31 cellular contexts compared by ENCODE assay signal in genomic region chr1:234412830-234413229, GRCh38.
"Had no signal": no experiment of that assay in that cellular context is flagged by ENCODE, and none has a peak within 500 bp of the region (broad histone marks: within the 10 kb centered on the region; RNA-seq: fewer than 3 reads in every experiment).

No MANE protein-coding gene starts in this region.

- DNase-seq: activated B cell treated with CpG ODN at 0.5 μM for 24 hours; activated CD4-positive, alpha-beta T cell treated with anti-CD3 and anti-CD28 coated beads, Interleukin-2, amount 50 U/mL, for 4 hours; activated CD8-positive, alpha-beta memory T cell treated with anti-CD3 and anti-CD28 coated beads, Interleukin-2, amount 50 U/mL, for 4 hours; activated gamma-delta T cell treated with Interleukin-2 at 50 U/mL for 16 hours; activated naive CD8-positive, alpha-beta T cell treated with anti-CD3 and anti-CD28 coated beads for 36 hours; activated T-cell treated with anti-CD3 and anti-CD28 coated beads, Interleukin-2, amount 50 U/mL, for 1 hour; amniotic stem cell; central memory CD4-positive, alpha-beta T cell; foreskin keratinocyte; heart left ventricle; hypothalamus; immature natural killer cell; kidney; left colon; mammary epithelial cell; naive B cell; nucleus accumbens; pancreas; retina; stimulated activated CD4-positive, alpha-beta T cell treated with anti-CD3 and anti-CD28 coated beads, Interleukin-12 subunit alpha, Interleukin-12 subunit beta, amount 100 ng/mL, for 4 hours; stimulated activated CD4-positive, alpha-beta T cell treated with anti-CD3 and anti-CD28 coated beads, Interleukin-4, amount 100 ng/mL, for 1 hour; substantia nigra; uterus had no signal

- ATAC-seq: activated T-helper 17 cell treated with anti-CD3 and anti-CD28 coated beads, Interleukin-2, amount 50 U/mL, for 72 hours; foreskin keratinocyte; heart left ventricle; left colon; pancreas; sciatic nerve had no signal

- H3K4me3 Mint-ChIP-seq: activated B cell treated with CpG ODN at 0.5 μM for 24 hours; activated naive CD8-positive, alpha-beta T cell treated with anti-CD3 and anti-CD28 coated beads for 36 hours; activated T-helper 17 cell treated with anti-CD3 and anti-CD28 coated beads, Interleukin-2, amount 50 U/mL, for 72 hours; immature natural killer cell; mesothelial cell of epicardium; naive B cell; stimulated activated naive CD8-positive, alpha-beta T cell treated with anti-CD3 and anti-CD28 coated beads, Interleukin-15, Interleukin-2, amounts not matched to agents 100 ng/mL and 50 ng/mL, for 24 hours; T-helper 1 cell treated with Interleukin-12 subunit alpha and Interleukin-12 subunit beta and Interleukin-4 antibody, amounts not matched to agents 30 μg/mL and 1 μg/mL, for 36 hours; type B pancreatic cell had no signal

- H3K27me3 Mint-ChIP-seq: activated B cell treated with CpG ODN at 0.5 μM for 24 hours; activated naive CD8-positive, alpha-beta T cell treated with anti-CD3 and anti-CD28 coated beads for 36 hours; activated T-helper 17 cell treated with anti-CD3 and anti-CD28 coated beads, Interleukin-2, amount 50 U/mL, for 72 hours; naive B cell; stimulated activated naive CD8-positive, alpha-beta T cell treated with anti-CD3 and anti-CD28 coated beads, Interleukin-15, Interleukin-2, amounts not matched to agents 100 ng/mL and 50 ng/mL, for 24 hours; type B pancreatic cell had no signal

- H3K4me1 ChIP-seq: foreskin keratinocyte, heart left ventricle, pancreas, prostate gland, uterus had no signal

- H3K9me3 ChIP-seq: heart left ventricle, pancreas, prostate gland, uterus had no signal

- H3K27ac ChIP-seq: foreskin keratinocyte, heart left ventricle, pancreas, prostate gland, skin epidermis, uterus had no signal

- H3K4me1 Mint-ChIP-seq: activated B cell treated with CpG ODN at 0.5 μM for 24 hours; activated naive CD8-positive, alpha-beta T cell treated with anti-CD3 and anti-CD28 coated beads for 36 hours; immature natural killer cell; naive B cell had no signal

- H3K9me3 Mint-ChIP-seq: activated B cell treated with CpG ODN at 0.5 μM for 24 hours; activated naive CD8-positive, alpha-beta T cell treated with anti-CD3 and anti-CD28 coated beads for 36 hours; activated T-helper 17 cell treated with anti-CD3 and anti-CD28 coated beads, Interleukin-2, amount 50 U/mL, for 72 hours; immature natural killer cell; mesothelial cell of epicardium; naive B cell; stimulated activated naive CD8-positive, alpha-beta T cell treated with anti-CD3 and anti-CD28 coated beads, Interleukin-15, Interleukin-2, amounts not matched to agents 100 ng/mL and 50 ng/mL, for 24 hours; T-helper 1 cell treated with Interleukin-12 subunit alpha and Interleukin-12 subunit beta and Interleukin-4 antibody, amounts not matched to agents 30 μg/mL and 1 μg/mL, for 36 hours; type B pancreatic cell had no signal

- H3K27me3 ChIP-seq: foreskin keratinocyte, heart left ventricle, pancreas, uterus had no signal

- H3K27ac Mint-ChIP-seq: activated B cell treated with CpG ODN at 0.5 μM for 24 hours; activated naive CD8-positive, alpha-beta T cell treated with anti-CD3 and anti-CD28 coated beads for 36 hours; immature natural killer cell; mesothelial cell of epicardium; stimulated activated naive CD8-positive, alpha-beta T cell treated with anti-CD3 and anti-CD28 coated beads, Interleukin-15, Interleukin-2, amounts not matched to agents 100 ng/mL and 50 ng/mL, for 24 hours; T-helper 1 cell treated with Interleukin-12 subunit alpha and Interleukin-12 subunit beta and Interleukin-4 antibody, amounts not matched to agents 30 μg/mL and 1 μg/mL, for 36 hours; type B pancreatic cell had no signal
